1 cellular context compared by ENCODE assay signal in genomic region chr3:195204360-195205166, GRCh38.
TF ChIP-seq lines count a peak whose summit lies in the region.

No MANE protein-coding gene starts in this region.

TF ChIP-seq in HepG2, 621 proteins besides CTCF, POLR2A, EP300 and RAD21 (continued from another document):
- TF ChIP-seq SIN3A (IDR thresholded peaks at IDR 0.05; ENCODE audit: borderline replicate concordance, low read depth, low read length) (no peak), LCORL (IDR thresholded peaks at IDR 0.05) (0 out of 2 replicates have a peak, but pooled peaks have one; percentile 17), LCORL (CRISPR knock-in tag; IDR thresholded peaks at IDR 0.05) (no peak), TAF1 (CRISPR knock-in tag; IDR thresholded peaks at IDR 0.05) (no peak), ZNF775 (CRISPR knock-in tag; IDR thresholded peaks at IDR 0.05; ENCODE audit: borderline replicate concordance) (no peak)
